Comparison of ENCODE assay signal across 8 cellular contexts in the genomic region with DNA sequence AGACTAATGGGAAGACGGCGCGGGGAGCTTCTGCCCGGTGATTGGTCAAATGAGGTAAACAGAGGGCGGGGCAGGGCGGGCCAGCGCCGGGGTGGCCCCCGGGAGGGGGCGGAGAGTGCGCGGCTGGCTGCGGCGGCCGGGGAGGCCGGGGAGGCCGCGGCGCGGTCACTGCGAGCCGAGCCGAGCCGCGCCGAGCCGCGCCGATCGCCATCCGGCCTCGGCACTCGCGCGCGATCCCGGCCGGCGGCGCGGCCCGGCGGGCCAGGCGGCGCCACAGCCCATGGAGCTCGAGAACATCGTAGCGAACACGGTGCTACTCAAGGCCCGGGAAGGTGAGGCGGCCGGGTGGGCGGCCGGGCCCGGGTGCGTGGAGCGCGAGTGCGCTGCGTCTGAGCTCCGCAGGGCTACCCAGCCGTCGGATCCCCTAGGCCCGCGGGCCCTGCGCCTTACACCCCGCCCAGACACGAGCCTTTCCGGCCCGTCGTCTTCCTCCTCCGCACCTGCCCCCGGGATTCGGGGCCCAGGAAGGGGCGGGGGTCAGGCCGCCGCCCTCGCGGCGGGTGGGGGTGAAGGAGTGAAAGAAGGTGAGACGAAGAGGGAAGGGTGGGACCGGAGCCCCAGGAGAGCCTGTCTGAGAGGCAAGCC. TPM values are rescaled to one million over a fixed set of nuclear protein-coding genes. Genes with fewer than 3 reads are reported as not detected.
DNase-seq lines count a peak whose midpoint lies in the region; ATAC-seq and TF ChIP-seq lines count a peak whose summit lies in the region.

A gene (plus strand): TSS at position 111 of the 645 bp plus-strand sequence. CDS start 170 bp downstream, at position 281.

- peaks cover 7% of the 10 kb centered on the region for H3K27me3 Mint-ChIP-seq in endothelial cell (ENCODE audit: unreplicated experiment)

- 0 to 1% methylated on average over 28 to 38 of the region's 82 CpGs for WGBS in tibial nerve, 2 donors

- peak within 1 kb of the TSS; percentile 92 to 97 (median 94) for H3K27ac ChIP-seq in tibial nerve

- no peaks in the 10 kb centered on the region for H3K9me2 ChIP-seq in Loucy (replicated peaks; ENCODE audit: low read depth, low read length)

- peaks cover 17% of the 10 kb centered on the region for H3K4me1 Mint-ChIP-seq in endothelial cell (ENCODE audit: unreplicated experiment)

- peak within 1 kb of the TSS; percentile 93 for H2AFZ ChIP-seq in Loucy (ENCODE audit: low read length)

- peaks cover 46% of the 10 kb centered on the region for H3K79me2 ChIP-seq in Loucy (ENCODE audit: insufficient read depth, low read length)

- peaks cover 36% of the 10 kb centered on the region for H3K4me1 ChIP-seq in Loucy (ENCODE audit: insufficient read depth, low read length, poor library complexity, severe bottlenecking)
- H3K4me1 ChIP-seq in mucosa of stomach (ENCODE audit: control insufficient read depth, insufficient read depth, low read length): peaks cover 36% of the 10 kb centered on the region
- peaks cover 0 to 48% (median 36%) of the 10 kb centered on the region in 4 donors for H3K4me1 ChIP-seq in tibial nerve

- H3K4me3 ChIP-seq in Loucy (ENCODE audit: low read length, poor library complexity, severe bottlenecking): peak within 1 kb of the TSS; percentile 95
- H3K4me3 ChIP-seq in mucosa of stomach (ENCODE audit: low read length): peak within 1 kb of the TSS; percentile 99
- H3K4me3 ChIP-seq in tibial nerve: peak within 1 kb of the TSS; percentile 63 to 99 (median 92)

- peak within 1 kb of the TSS; percentile 99 for H3K4me2 ChIP-seq in Loucy (ENCODE audit: low read depth, low read length, poor library complexity, severe bottlenecking)

- CTCF ChIA-PET in activated CD8-positive, alpha-beta memory T cell treated with anti-CD3 and anti-CD28 coated beads for 36 hours (lab: Charles Lee): interaction anchor here (0.6 to 14.3 kb wide), 8 partner anchors 10 to 313 kb away, joined by 3 to 145 read pairs (median 8); a partner anchor contains a TSS

- H3K27me3 ChIP-seq in Loucy (ENCODE audit: insufficient read depth, low read length, poor library complexity, severe bottlenecking) (no peaks in the 10 kb centered on the region), mucosa of stomach (ENCODE audit: control insufficient read depth, insufficient read depth, low read length) (no peaks in the 10 kb centered on the region), tibial nerve (no peaks in the 10 kb centered on the region)

- peak; percentile 8 for ATAC-seq in GM21825 (IDR thresholded peaks at IDR 0.05; ENCODE audit: unreplicated experiment)

- POLR2A ChIA-PET in activated CD8-positive, alpha-beta memory T cell treated with anti-CD3 and anti-CD28 coated beads for 36 hours (lab: Charles Lee): interaction anchor here (0.6 to 10.3 kb wide), 11 partner anchors 11 to 71 kb away, joined by 3 to 226 read pairs (median 5); a partner anchor contains a TSS

- H3K9ac ChIP-seq in Loucy (ENCODE audit: low read depth, low read length, poor library complexity, severe bottlenecking) (peak within 1 kb of the TSS; percentile 97), mucosa of stomach (ENCODE audit: low read length) (peak within 1 kb of the TSS; percentile 94)

- H3K36me3 Mint-ChIP-seq in endothelial cell (ENCODE audit: low read depth, unreplicated experiment): no peaks in the 10 kb centered on the region

- no peak for TF ChIP-seq EP300 in tibial nerve (IDR thresholded peaks at IDR 0.05)

- peak; percentile 69 for DNase-seq in GM03348 (ENCODE audit: low spot score)
- no peak for DNase-seq in endothelial cell (ENCODE audit: low spot score)
- DNase-seq in tibial nerve (ENCODE audit: low spot score in 2 of 2): no peak
- DNase-seq in kidney glomerular epithelial cell (lab: John Stamatoyannopoulos, UW): no peak

- H4K20me1 ChIP-seq in Loucy (ENCODE audit: insufficient read depth, low read length, poor library complexity, severe bottlenecking): peaks cover 19% of the 10 kb centered on the region

- peak within 1 kb of the TSS; percentile 98 for H3K27ac Mint-ChIP-seq in endothelial cell (ENCODE audit: unreplicated experiment)

- H3K36me3 ChIP-seq in Loucy (ENCODE audit: insufficient read depth, low read length) (no peaks in the 10 kb centered on the region), mucosa of stomach (ENCODE audit: control insufficient read depth, insufficient read depth, low read length) (no peaks in the 10 kb centered on the region), tibial nerve (peaks cover 0 to 17% (median 0%) of the 10 kb centered on the region in 3 donors)

- TF ChIP-seq POLR2A in tibial nerve (IDR thresholded peaks at IDR 0.05): peak; percentile 60 to 84

- H3F3A ChIP-seq in Loucy (ENCODE audit: low read depth): no peaks in the 10 kb centered on the region

- TF ChIP-seq CTCF in Loucy (conservative IDR thresholded peaks at IDR 0.05; ENCODE audit: low read length) (no peak), endothelial cell (IDR thresholded peaks at IDR 0.05; ENCODE audit: unreplicated experiment) (no peak), tibial nerve (IDR thresholded peaks at IDR 0.05) (no peak)

- H3K4me3 Mint-ChIP-seq in endothelial cell (ENCODE audit: unreplicated experiment): peak within 1 kb of the TSS; percentile 93

- no peaks in the 10 kb centered on the region for H3K9me3 Mint-ChIP-seq in endothelial cell (ENCODE audit: unreplicated experiment)

- H3K9me3 ChIP-seq in Loucy (ENCODE audit: insufficient read depth, low read depth, low read length): no peaks in the 10 kb centered on the region
- no peaks in the 10 kb centered on the region for H3K9me3 ChIP-seq in mucosa of stomach (ENCODE audit: control insufficient read depth, low read length)
- H3K9me3 ChIP-seq in tibial nerve: no peaks in the 10 kb centered on the region

RNA-seq across cellular contexts. Expression of the gene that starts here (rescaled TPM):
- total RNA-seq in activated CD8-positive, alpha-beta memory T cell treated with anti-CD3 and anti-CD28 coated beads for 36 hours: 100 to 1,000 TPM; 179 to 180 TPM
- total RNA-seq in endothelial cell (ENCODE audit: unreplicated experiment): 33.1 TPM
- 10 to 100 TPM; 19.4 to 26.4 (median 23.2) TPM for total RNA-seq in tibial nerve
